Comparison of ENCODE assay signal across 9 cellular contexts in genomic region chr17:67469208-67469980, GRCh38.
DNase-seq lines count a peak whose midpoint lies in the region; ATAC-seq and TF ChIP-seq lines count a peak whose summit lies in the region.
"Had no signal": no experiment of that assay in that cellular context is flagged by ENCODE, and none has a peak within 500 bp of the region (broad histone marks: within the 10 kb centered on the region; RNA-seq: fewer than 3 reads in every experiment).

No MANE protein-coding gene starts in this region.

- H3K27me3 Mint-ChIP-seq in CD4-positive, alpha-beta T cell: no peaks in the 10 kb centered on the region
- H3K27me3 Mint-ChIP-seq in natural killer cell treated with Interleukin-12 subunit alpha and Interleukin-12 subunit beta and Interleukin-15 and Interleukin-18, amount 100 ng/mL, for 72 hours: no peaks in the 10 kb centered on the region

- no peaks in the 10 kb centered on the region for H3K9me3 ChIP-seq in CD4-positive, alpha-beta T cell (ENCODE audit: control insufficient read depth, low read length)

- ATAC-seq in CD4-positive, alpha-beta T cell (ENCODE audit: poor library complexity): peak; percentile 53
- ATAC-seq in natural killer cell treated with Interleukin-12 subunit alpha and Interleukin-12 subunit beta and Interleukin-15 and Interleukin-18, amount 100 ng/mL, for 72 hours: peak in 1 of 2 donors; percentile 28
- no peak for ATAC-seq in HG02973 (IDR thresholded peaks at IDR 0.05; ENCODE audit: unreplicated experiment)

- no peak for TF ChIP-seq CTCF in CD4-positive, alpha-beta T cell (IDR thresholded peaks at IDR 0.05)

- peaks cover 71% of the 10 kb centered on the region for H3K4me1 Mint-ChIP-seq in CD4-positive, alpha-beta T cell (ENCODE audit: low read depth)
- peaks cover 45 to 55% of the 10 kb centered on the region in 2 donors for H3K4me1 Mint-ChIP-seq in natural killer cell treated with Interleukin-12 subunit alpha and Interleukin-12 subunit beta and Interleukin-15 and Interleukin-18, amount 100 ng/mL, for 72 hours (ENCODE audit: low read depth in 2 of 2)

- H3K9me3 Mint-ChIP-seq in CD4-positive, alpha-beta T cell: no peaks in the 10 kb centered on the region
- H3K9me3 Mint-ChIP-seq in natural killer cell treated with Interleukin-12 subunit alpha and Interleukin-12 subunit beta and Interleukin-15 and Interleukin-18, amount 100 ng/mL, for 72 hours: peaks cover 5% of the 10 kb centered on the region

- H3K4me3 Mint-ChIP-seq in CD4-positive, alpha-beta T cell: peak overlapping the region; percentile 66
- peak overlapping the region; percentile 55 for H3K4me3 Mint-ChIP-seq in natural killer cell treated with Interleukin-12 subunit alpha and Interleukin-12 subunit beta and Interleukin-15 and Interleukin-18, amount 100 ng/mL, for 72 hours

- DNase-seq in CD4-positive, alpha-beta T cell: peak in 5 of 10 experiments; percentile 23 to 56 (median 39)
- peak; percentile 28 for DNase-seq in RPMI7951 (ENCODE audit: low read depth)
- DNase-seq in effector CD4-positive, alpha-beta T cell: peak; percentile 11
- DNase-seq in natural killer cell treated with Interleukin-12 subunit alpha and Interleukin-12 subunit beta and Interleukin-15 and Interleukin-18, amount 100 ng/mL, for 72 hours (ENCODE audit: low spot score): no peak
- no peak for DNase-seq in NCI-H2081 (lab: John Stamatoyannopoulos, UW)
- DNase-seq in SW480 (ENCODE audit: low spot score): no peak
- no peak for DNase-seq in cerebellum (ENCODE audit: low spot score)
- DNase-seq: DMS79 had no signal

- CTCF ChIA-PET in CD4-positive, alpha-beta T cell (lab: Charles Lee): interaction anchor here (0.9 to 1.9 kb wide), 5 partner anchors 19 to 95 kb away, joined by 3 to 10 read pairs (median 3); no protein-coding TSS in a partner anchor

- POLR2A ChIA-PET in CD4-positive, alpha-beta T cell (lab: Charles Lee): interaction anchor here (0.5 to 2.0 kb wide), 14 partner anchors 8 to 293 kb away, joined by 3 to 29 read pairs (median 6); partner anchors contain the start of gene PITPNC1

- intact Hi-C loops in CD4-positive, alpha-beta T cell (cut with DNase I, micrococcal nuclease): no loop called here

- no peaks in the 10 kb centered on the region for H3K27me3 ChIP-seq in CD4-positive, alpha-beta T cell (ENCODE audit: control insufficient read depth, insufficient read depth, low read length)

- H3K36me3 Mint-ChIP-seq in CD4-positive, alpha-beta T cell (ENCODE audit: low read depth): no peaks in the 10 kb centered on the region
- H3K36me3 Mint-ChIP-seq in natural killer cell treated with Interleukin-12 subunit alpha and Interleukin-12 subunit beta and Interleukin-15 and Interleukin-18, amount 100 ng/mL, for 72 hours: peaks cover 6% of the 10 kb centered on the region

- peak overlapping the region; percentile 83 for H3K27ac Mint-ChIP-seq in CD4-positive, alpha-beta T cell
- H3K27ac Mint-ChIP-seq in natural killer cell treated with Interleukin-12 subunit alpha and Interleukin-12 subunit beta and Interleukin-15 and Interleukin-18, amount 100 ng/mL, for 72 hours: peak overlapping the region; percentile 41 to 82

- H3K27ac ChIP-seq in CD4-positive, alpha-beta T cell (ENCODE audit: low read depth, low read length): peak overlapping the region; percentile 67

Comparison
In these comparisons a context has a peak if more than half of its experiments do, and no peak if none do; other contexts are left out.
1. DNase-seq: peak in RPMI7951 (single experiment) and effector CD4-positive, alpha-beta T cell (single experiment); none in natural killer cell treated with Interleukin-12 subunit alpha and Interleukin-12 subunit beta and Interleukin-15 and Interleukin-18, amount 100 ng/mL, for 72 hours (single experiment), NCI-H2081 (0 of 2), SW480 (single experiment) and cerebellum (single experiment).